ENCODE assay signal across 1 cellular context in genomic region chr3:125556314-125556713, GRCh38.
TF ChIP-seq lines count a peak whose summit lies in the region.

No MANE protein-coding gene starts in this region.

TF ChIP-seq in SK-N-SH, 30 proteins besides CTCF, POLR2A, EP300 and RAD21 (continued from another document):
- TF ChIP-seq, protein P1, sequence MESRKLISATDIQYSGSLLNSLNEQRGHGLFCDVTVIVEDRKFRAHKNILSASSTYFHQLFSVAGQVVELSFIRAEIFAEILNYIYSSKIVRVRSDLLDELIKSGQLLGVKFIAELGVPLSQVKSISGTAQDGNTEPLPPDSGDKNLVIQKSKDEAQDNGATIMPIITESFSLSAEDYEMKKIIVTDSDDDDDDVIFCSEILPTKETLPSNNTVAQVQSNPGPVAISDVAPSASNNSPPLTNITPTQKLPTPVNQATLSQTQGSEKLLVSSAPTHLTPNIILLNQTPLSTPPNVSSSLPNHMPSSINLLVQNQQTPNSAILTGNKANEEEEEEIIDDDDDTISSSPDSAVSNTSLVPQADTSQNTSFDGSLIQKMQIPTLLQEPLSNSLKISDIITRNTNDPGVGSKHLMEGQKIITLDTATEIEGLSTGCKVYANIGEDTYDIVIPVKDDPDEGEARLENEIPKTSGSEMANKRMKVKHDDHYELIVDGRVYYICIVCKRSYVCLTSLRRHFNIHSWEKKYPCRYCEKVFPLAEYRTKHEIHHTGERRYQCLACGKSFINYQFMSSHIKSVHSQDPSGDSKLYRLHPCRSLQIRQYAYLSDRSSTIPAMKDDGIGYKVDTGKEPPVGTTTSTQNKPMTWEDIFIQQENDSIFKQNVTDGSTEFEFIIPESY (IDR thresholded peaks at IDR 0.05; ENCODE audit: borderline replicate concordance, low read depth): no peak
- TF ChIP-seq EZH2phosphoT487 (IDR thresholded peaks at IDR 0.05; ENCODE audit: borderline replicate concordance, low read depth) (no peak), CHD2 (IDR thresholded peaks at IDR 0.05; ENCODE audit: low read length, partially characterized antibody) (no peak), YY1 (IDR thresholded peaks at IDR 0.05; ENCODE audit: low read depth) (no peak), JUND (IDR thresholded peaks at IDR 0.05) (no peak), ELF1 (IDR thresholded peaks at IDR 0.05) (no peak), TCF12 (IDR thresholded peaks at IDR 0.05) (no peak), USF2 (IDR thresholded peaks at IDR 0.05; ENCODE audit: borderline replicate concordance, low read depth, low read length) (no peak), MXI1 (IDR thresholded peaks at IDR 0.05; ENCODE audit: low read depth, low read length) (no peak), RFX5 (IDR thresholded peaks at IDR 0.05; ENCODE audit: low read length) (no peak), RCOR1 (IDR thresholded peaks at IDR 0.05; ENCODE audit: low read length) (no peak), MEF2A (IDR thresholded peaks at IDR 0.05; ENCODE audit: borderline replicate concordance, low read depth) (no peak)
- TF ChIP-seq, protein P2, sequence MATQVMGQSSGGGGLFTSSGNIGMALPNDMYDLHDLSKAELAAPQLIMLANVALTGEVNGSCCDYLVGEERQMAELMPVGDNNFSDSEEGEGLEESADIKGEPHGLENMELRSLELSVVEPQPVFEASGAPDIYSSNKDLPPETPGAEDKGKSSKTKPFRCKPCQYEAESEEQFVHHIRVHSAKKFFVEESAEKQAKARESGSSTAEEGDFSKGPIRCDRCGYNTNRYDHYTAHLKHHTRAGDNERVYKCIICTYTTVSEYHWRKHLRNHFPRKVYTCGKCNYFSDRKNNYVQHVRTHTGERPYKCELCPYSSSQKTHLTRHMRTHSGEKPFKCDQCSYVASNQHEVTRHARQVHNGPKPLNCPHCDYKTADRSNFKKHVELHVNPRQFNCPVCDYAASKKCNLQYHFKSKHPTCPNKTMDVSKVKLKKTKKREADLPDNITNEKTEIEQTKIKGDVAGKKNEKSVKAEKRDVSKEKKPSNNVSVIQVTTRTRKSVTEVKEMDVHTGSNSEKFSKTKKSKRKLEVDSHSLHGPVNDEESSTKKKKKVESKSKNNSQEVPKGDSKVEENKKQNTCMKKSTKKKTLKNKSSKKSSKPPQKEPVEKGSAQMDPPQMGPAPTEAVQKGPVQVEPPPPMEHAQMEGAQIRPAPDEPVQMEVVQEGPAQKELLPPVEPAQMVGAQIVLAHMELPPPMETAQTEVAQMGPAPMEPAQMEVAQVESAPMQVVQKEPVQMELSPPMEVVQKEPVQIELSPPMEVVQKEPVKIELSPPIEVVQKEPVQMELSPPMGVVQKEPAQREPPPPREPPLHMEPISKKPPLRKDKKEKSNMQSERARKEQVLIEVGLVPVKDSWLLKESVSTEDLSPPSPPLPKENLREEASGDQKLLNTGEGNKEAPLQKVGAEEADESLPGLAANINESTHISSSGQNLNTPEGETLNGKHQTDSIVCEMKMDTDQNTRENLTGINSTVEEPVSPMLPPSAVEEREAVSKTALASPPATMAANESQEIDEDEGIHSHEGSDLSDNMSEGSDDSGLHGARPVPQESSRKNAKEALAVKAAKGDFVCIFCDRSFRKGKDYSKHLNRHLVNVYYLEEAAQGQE (IDR thresholded peaks at IDR 0.05; ENCODE audit: low read depth, low read length): no peak
TF ChIP-seq in SK-N-SH: peak in this region for 0.
